In the genomic region with DNA sequence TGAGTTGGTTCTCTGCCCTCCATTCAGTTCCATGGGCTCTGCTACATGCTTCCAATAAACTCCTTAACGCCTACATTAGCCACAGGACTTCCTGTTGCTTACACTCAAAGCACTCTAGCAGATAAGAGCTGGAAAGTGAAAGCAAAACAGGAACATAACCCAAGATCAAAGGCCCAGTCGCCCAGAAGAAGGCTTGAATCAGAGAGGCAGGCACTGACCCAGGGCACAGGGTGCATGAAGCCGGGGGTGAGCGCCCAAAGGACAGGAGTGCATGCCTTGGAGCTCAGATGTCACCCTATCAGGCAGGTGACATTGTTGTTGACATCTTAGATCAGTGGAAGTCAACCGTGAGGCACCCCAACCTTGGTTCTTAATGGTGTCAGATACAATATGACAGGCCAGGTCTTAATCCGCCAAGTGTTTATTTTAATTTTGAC, we compare ENCODE assay signal across 9 cellular contexts.
DNase-seq lines count a peak whose midpoint lies in the region; ATAC-seq and TF ChIP-seq lines count a peak whose summit lies in the region.
"Had no signal": no experiment of that assay in that cellular context is flagged by ENCODE, and none has a peak within 500 bp of the region (broad histone marks: within the 10 kb centered on the region; RNA-seq: fewer than 3 reads in every experiment).

No MANE protein-coding gene starts in this region.

- H3K27ac Mint-ChIP-seq in CD14-positive monocyte: peak overlapping the region; percentile 61 to 90 (median 77)

- intact Hi-C loops in CD14-positive monocyte (cut with micrococcal nuclease): no loop called here

- no peaks in the 10 kb centered on the region for H3K36me3 ChIP-seq in HAP-1 (replicated peaks)

- no peaks in the 10 kb centered on the region for H3K9me3 Mint-ChIP-seq in CD14-positive monocyte

- H3K4me3 Mint-ChIP-seq in CD14-positive monocyte: peak overlapping the region; percentile 17 to 68
- H3K4me3 Mint-ChIP-seq: brain had no signal

- in situ Hi-C loops in HAP-1 (cut with MboI; ENCODE audit: low sequenced_read_pairs): no loop called here

- DNase-seq in CD14-positive monocyte (ENCODE audit: low spot score) (peak; percentile 52), T-helper 2 cell (peak in 3 of 5 experiments; percentile 31 to 84 (median 68)), choroid plexus epithelial cell (ENCODE audit: low read depth) (peak; percentile 79), HAP-1 (ENCODE audit: low spot score in 2 of 2) (no peak), AG20443 (ENCODE audit: low spot score) (no peak)
- peak; percentile 63 for DNase-seq in stimulated activated CD4-positive, alpha-beta T cell treated with anti-CD3 and anti-CD28 coated beads, Interleukin-1b, Interleukin-23, amount 100 ng/mL, for 48 hours

- peaks cover 82% of the 10 kb centered on the region for H3K27me3 ChIP-seq in HAP-1 (ENCODE audit: low read depth)

- H3K9me3 ChIP-seq in HAP-1: no peaks in the 10 kb centered on the region

- ATAC-seq in GM19395 (IDR thresholded peaks at IDR 0.05; ENCODE audit: unreplicated experiment): peak; percentile 80
- ATAC-seq in HG03565 (IDR thresholded peaks at IDR 0.05; ENCODE audit: unreplicated experiment): peak; percentile 73

- peaks cover 0 to 3% of the 10 kb centered on the region in 2 donors for H3K36me3 Mint-ChIP-seq in CD14-positive monocyte
- H3K36me3 Mint-ChIP-seq: brain had no signal

- TF ChIP-seq CTCF in CD14-positive monocyte (IDR thresholded peaks at IDR 0.05) (no peak), choroid plexus epithelial cell (conservative IDR thresholded peaks at IDR 0.05; ENCODE audit: low read depth, low read length) (no peak)

- peaks cover 16% of the 10 kb centered on the region for H3K4me1 ChIP-seq in HAP-1

- H3K4me3 ChIP-seq in choroid plexus epithelial cell (ENCODE audit: low read depth, low read length) (no peak overlapping the region), HAP-1 (no peak overlapping the region)

- H3K4me1 Mint-ChIP-seq in CD14-positive monocyte: peaks cover 33% of the 10 kb centered on the region

- H3K27me3 Mint-ChIP-seq in CD14-positive monocyte (ENCODE audit: low read depth in 3 of 3): peaks cover 0 to 6% (median 4%) of the 10 kb centered on the region in 3 donors

Comparison
In these comparisons a context has a peak if more than half of its experiments do, and no peak if none do; other contexts are left out.
1. DNase-seq: peak in CD14-positive monocyte (single experiment), T-helper 2 cell (3 of 5), choroid plexus epithelial cell (single experiment) and stimulated activated CD4-positive, alpha-beta T cell treated with anti-CD3 and anti-CD28 coated beads, Interleukin-1b, Interleukin-23, amount 100 ng/mL, for 48 hours (single experiment); none in HAP-1 (0 of 2) and AG20443 (single experiment).